8 cellular contexts compared by ENCODE assay signal in the genomic region with DNA sequence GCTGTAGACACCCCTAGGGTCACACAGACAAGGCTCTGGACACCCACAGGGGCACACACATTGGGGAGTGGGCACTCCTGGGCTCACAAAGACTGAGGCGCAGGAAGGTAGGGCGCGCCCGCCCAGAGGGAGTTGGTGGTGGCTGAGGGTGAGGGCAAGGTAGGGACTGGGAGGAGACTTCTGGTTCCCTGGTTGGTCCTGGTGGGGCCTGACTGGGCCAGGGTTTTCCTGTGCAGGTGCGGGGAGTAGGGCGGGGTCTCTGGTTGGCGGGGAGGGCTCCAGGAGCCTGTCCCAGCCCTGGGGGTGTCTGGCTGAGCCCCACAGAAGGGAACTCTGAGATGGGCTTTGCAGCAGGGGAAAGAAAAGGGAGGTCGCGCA. TPM values are rescaled to one million over a fixed set of nuclear protein-coding genes. Genes with fewer than 3 reads are reported as not detected.
DNase-seq lines count a peak whose midpoint lies in the region; ATAC-seq and TF ChIP-seq lines count a peak whose summit lies in the region.

No MANE protein-coding gene starts in this region.

- H3K79me2 ChIP-seq in mammary epithelial cell (ENCODE audit: insufficient read depth, low read length) = no peaks in the 10 kb centered on the region

- TF ChIP-seq CTCF in AG09309 (IDR thresholded peaks at IDR 0.05; ENCODE audit: control insufficient read depth, insufficient read depth, low read depth, low read length, missing control alignments) = no peak
- TF ChIP-seq CTCF in mammary epithelial cell (conservative IDR thresholded peaks at IDR 0.05 in 1 of 2, IDR thresholded peaks at IDR 0.05 in 1 of 2; ENCODE audit: extremely low read depth in 1 of 2, insufficient read depth in 1 of 2, low read depth in 1 of 2, low read length in 2 of 2) = no peak
- no peak for TF ChIP-seq CTCF in right lobe of liver (IDR thresholded peaks at IDR 0.05)
- no peak for TF ChIP-seq CTCF in tibial nerve (IDR thresholded peaks at IDR 0.05)

- H3K9me3 ChIP-seq in mammary epithelial cell (replicated peaks; ENCODE audit: insufficient read depth, low read length) = no peaks in the 10 kb centered on the region
- no peaks in the 10 kb centered on the region for H3K9me3 ChIP-seq in right lobe of liver
- no peaks in the 10 kb centered on the region for H3K9me3 ChIP-seq in tibial nerve

- no peak for DNase-seq in AG09309 (ENCODE audit: low read depth)
- DNase-seq in NAMALWA (ENCODE audit: low spot score) = peak; percentile 38
- no peak for DNase-seq in mammary epithelial cell
- no peak for DNase-seq in right lobe of liver
- DNase-seq in tibial nerve (ENCODE audit: low spot score in 2 of 2) = no peak
- DNase-seq in NCI-H2196 treated with DMSO at 0.1 percent for 48 hours (lab: John Stamatoyannopoulos, UW; ENCODE audit: unreplicated experiment) = no peak

- ATAC-seq in GM19395 (IDR thresholded peaks at IDR 0.05; ENCODE audit: unreplicated experiment) = peak; percentile 14
- ATAC-seq in right lobe of liver = peak; percentile 2 to 29 (median 9)
- no peak for ATAC-seq in HG03342 (IDR thresholded peaks at IDR 0.05; ENCODE audit: unreplicated experiment)

- in situ Hi-C loops in mammary epithelial cell (cut with MboI; ENCODE audit: low sequenced_read_pairs in 2 of 2) = no loop called here

- dilution Hi-C loops in mammary epithelial cell (cut with HindIII; ENCODE audit: low sequenced_read_pairs) = no loop called here

- H3K4me2 ChIP-seq in mammary epithelial cell (ENCODE audit: insufficient read depth, low read depth, low read length) = peak overlapping the region; percentile 81

- H4K20me1 ChIP-seq in mammary epithelial cell (ENCODE audit: insufficient read depth, low read length) = no peaks in the 10 kb centered on the region

- intact Hi-C loops in mammary epithelial cell (cut with micrococcal nuclease) (no loop called here), right lobe of liver (cut with DNase I) (no loop called here)

- H3K27me3 ChIP-seq in mammary epithelial cell (ENCODE audit: insufficient read depth, low read length) = no peaks in the 10 kb centered on the region
- H3K27me3 ChIP-seq in right lobe of liver = no peaks in the 10 kb centered on the region
- H3K27me3 ChIP-seq in tibial nerve = no peaks in the 10 kb centered on the region

- H3K27ac ChIP-seq in mammary epithelial cell (ENCODE audit: insufficient read depth, low read depth, low read length) = peak overlapping the region; percentile 29
- peak overlapping the region; percentile 92 to 96 (median 93) for H3K27ac ChIP-seq in right lobe of liver
- H3K27ac ChIP-seq in tibial nerve = peak overlapping the region; percentile 51 to 92 (median 86)

- H2AFZ ChIP-seq in mammary epithelial cell (ENCODE audit: low read depth, low read length) = peak overlapping the region; percentile 88

- TF ChIP-seq POLR2A in right lobe of liver (IDR thresholded peaks at IDR 0.05) = no peak
- TF ChIP-seq POLR2A in tibial nerve (IDR thresholded peaks at IDR 0.05) = no peak

- CTCF ChIA-PET in mammary epithelial cell (lab: Charles Lee; ENCODE audit: low non-redundant PET) = no interaction called here

- no TSS peak for BruUV-seq in mammary epithelial cell (replicated peaks; lab: Mats Ljungman, UMichigan)

- H3K4me1 ChIP-seq in mammary epithelial cell (ENCODE audit: insufficient read depth, low read length) (no peaks in the 10 kb centered on the region), right lobe of liver (peaks cover 0 to 7% (median 0%) of the 10 kb centered on the region in 4 donors), tibial nerve (peaks cover 0 to 18% (median 4%) of the 10 kb centered on the region in 4 donors)

- 48% methylated on average over 7 of the region's 9 CpGs for WGBS in mammary epithelial cell (ENCODE audit: low coverage, missing lambda C conversion rate)
- 17% methylated on average over 5 of the region's 9 CpGs for WGBS in right lobe of liver (ENCODE audit: insufficient coverage, low coverage, low lambda C conversion rate, missing lambda C conversion rate)
- WGBS in tibial nerve, 2 donors = 0 to 42% methylated on average over 2 to 9 of the region's 9 CpGs

- H3K9ac ChIP-seq in mammary epithelial cell (ENCODE audit: insufficient read depth, low read length) = peak overlapping the region; percentile 43

- H3K36me3 ChIP-seq in mammary epithelial cell (ENCODE audit: insufficient read depth, low read length) = no peaks in the 10 kb centered on the region
- H3K36me3 ChIP-seq in right lobe of liver = no peaks in the 10 kb centered on the region
- no peaks in the 10 kb centered on the region for H3K36me3 ChIP-seq in tibial nerve

- no peak for TF ChIP-seq EP300 in tibial nerve (IDR thresholded peaks at IDR 0.05)

- H3K4me3 ChIP-seq in AG09309 (ENCODE audit: control insufficient read depth, low read depth, low read length) (peak overlapping the region; percentile 67), mammary epithelial cell (replicated peaks in 1 of 3; ENCODE audit: insufficient read depth in 1 of 3, low read depth in 2 of 3, low read length in 3 of 3) (peak overlapping the region; percentile 70 to 78 (median 74)), right lobe of liver (peak overlapping the region; percentile 61 to 73 (median 63)), tibial nerve (peak overlapping the region; percentile 61 to 86 (median 71))

RNA-seq across cellular contexts. Expression of a gene that starts 6.7 kb away (rescaled TPM):
- total RNA-seq in mammary epithelial cell (under 1 TPM in 1 of 2 donors, not detected in 1; 0.16 TPM), right lobe of liver (1 to 10 TPM; 2.4 to 7.2 (median 4.8) TPM), tibial nerve (10 to 100 TPM in 2 of 4 donors, 1 to 10 TPM in 2; 3.1 to 32.7 (median 9.8) TPM)
- polyA plus RNA-seq in mammary epithelial cell = 0.03 TPM
- polyA minus RNA-seq in mammary epithelial cell = not detected

RNA-seq across cellular contexts. Expression of a gene that starts 19.7 kb away (rescaled TPM):
- total RNA-seq in mammary epithelial cell = 10 to 100 TPM in 1 of 2 donors, 1 to 10 TPM in 1; 2.8 to 11.4 TPM
- polyA plus RNA-seq in mammary epithelial cell = 19.1 TPM
- polyA minus RNA-seq in mammary epithelial cell = 26.4 TPM
- total RNA-seq in right lobe of liver = 10 to 100 TPM in 1 of 6 experiments, 1 to 10 TPM in 5; 2.2 to 10.8 (median 3.5) TPM
- total RNA-seq in tibial nerve = 10 to 100 TPM in 1 of 4 donors, 1 to 10 TPM in 3; 4.2 to 10.0 (median 5.2) TPM

Comparison
In these comparisons a context has a peak if more than half of its experiments do, and no peak if none do; other contexts are left out.
1. H3K27ac ChIP-seq: peak in every context shown above with its lines; median percentile 93 in right lobe of liver; 86 in tibial nerve; 29 in mammary epithelial cell.